In the genomic region with DNA sequence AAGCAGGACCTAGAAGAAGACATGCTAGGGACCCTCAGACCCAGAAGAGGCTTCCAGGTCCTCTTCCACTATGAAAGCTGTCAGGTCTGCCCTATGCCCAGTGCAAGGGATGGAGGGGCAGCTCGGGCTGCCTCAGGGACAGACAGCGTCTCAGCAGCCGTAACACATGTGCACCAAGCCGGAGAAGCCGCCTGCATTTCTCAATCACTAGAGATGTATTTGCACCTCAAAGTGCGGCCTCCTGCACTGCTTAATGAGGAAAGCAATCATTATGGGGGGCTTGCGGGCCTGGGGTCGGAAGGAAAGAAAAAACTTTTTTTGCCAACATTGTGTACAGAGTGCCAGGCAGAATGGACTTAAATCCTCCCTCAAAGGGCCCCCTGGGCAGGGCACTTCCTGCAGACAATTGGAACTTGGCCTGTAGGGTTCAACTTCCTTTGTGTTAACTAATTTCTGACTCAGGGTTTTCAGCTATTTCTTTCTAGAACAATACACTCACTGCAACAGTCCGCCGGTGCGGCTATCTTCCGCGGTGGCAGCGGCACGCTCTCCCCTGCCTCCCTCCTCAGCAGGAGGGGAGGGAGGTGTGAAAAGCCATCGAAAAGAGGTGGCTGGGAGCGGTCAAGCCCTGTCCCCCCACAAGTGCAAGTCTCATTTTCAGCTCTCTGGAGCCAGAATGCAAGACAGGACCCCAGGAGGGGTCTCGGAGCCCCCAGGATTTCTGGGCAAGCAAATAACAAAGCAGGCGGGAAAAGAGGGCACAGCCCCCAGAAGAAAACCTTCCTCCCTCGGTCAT, we compare ENCODE assay signal across 10 cellular contexts.
DNase-seq lines count a peak whose midpoint lies in the region; ATAC-seq and TF ChIP-seq lines count a peak whose summit lies in the region.
"Had no signal": no experiment of that assay in that cellular context is flagged by ENCODE, and none has a peak within 500 bp of the region (broad histone marks: within the 10 kb centered on the region; RNA-seq: fewer than 3 reads in every experiment).

No MANE protein-coding gene starts in this region.

- WGBS in spleen, 5 donors: 14 to 27% (median 20%) methylated on average over 18 to 20 of the region's 20 CpGs

- H3K9me3 ChIP-seq in spleen: no peaks in the 10 kb centered on the region

- H3K36me3 Mint-ChIP-seq in brain: no peaks in the 10 kb centered on the region
- no peaks in the 10 kb centered on the region for H3K36me3 Mint-ChIP-seq in activated T-cell treated with anti-CD3 and anti-CD28 coated beads, Interleukin-2, amount 50 U/mL, for 72 hours (ENCODE audit: insufficient read depth in 2 of 2)
- H3K36me3 Mint-ChIP-seq: memory B cell had no signal

- peaks cover 0 to 22% (median 16%) of the 10 kb centered on the region in 6 donors for H3K4me1 ChIP-seq in spleen

- peak overlapping the region; percentile 27 to 82 (median 62) for H3K27ac ChIP-seq in spleen
- H3K27ac ChIP-seq: VCaP had no signal

- intact Hi-C loops in spleen (cut with DNase I; ENCODE audit: low total_unique reads): no loop called here

- no peak for TF ChIP-seq POLR2A in spleen (IDR thresholded peaks at IDR 0.05)

- no peaks in the 10 kb centered on the region for H3K9me3 Mint-ChIP-seq in brain
- H3K9me3 Mint-ChIP-seq in activated T-cell treated with anti-CD3 and anti-CD28 coated beads, Interleukin-2, amount 50 U/mL, for 72 hours: no peaks in the 10 kb centered on the region
- H3K9me3 Mint-ChIP-seq: memory B cell had no signal

- peaks cover 76% of the 10 kb centered on the region for H3K4me1 Mint-ChIP-seq in brain
- peaks cover 17% of the 10 kb centered on the region for H3K4me1 Mint-ChIP-seq in activated T-cell treated with anti-CD3 and anti-CD28 coated beads, Interleukin-2, amount 50 U/mL, for 72 hours (ENCODE audit: low read depth)

- H3K4me3 ChIP-seq in HFF-Myc (replicated peaks; ENCODE audit: low read depth, low read length) (peak overlapping the region; percentile 11; the same call in 1 of the 2 replicates), spleen (peak overlapping the region in 7 of 8 donors; percentile 9 to 50 (median 22))

- peak overlapping the region; percentile 58 to 80 (median 76) for H3K4me3 Mint-ChIP-seq in brain
- H3K4me3 Mint-ChIP-seq in activated T-cell treated with anti-CD3 and anti-CD28 coated beads, Interleukin-2, amount 50 U/mL, for 72 hours: peak overlapping the region in 1 of 2 donors; percentile 18
- H3K4me3 Mint-ChIP-seq: memory B cell had no signal

- no peaks in the 10 kb centered on the region for H3K36me3 ChIP-seq in spleen

- peaks cover 38% of the 10 kb centered on the region for H3K27me3 Mint-ChIP-seq in brain
- peaks cover 31% of the 10 kb centered on the region for H3K27me3 Mint-ChIP-seq in activated T-cell treated with anti-CD3 and anti-CD28 coated beads, Interleukin-2, amount 50 U/mL, for 72 hours (ENCODE audit: low read depth)

- ATAC-seq in activated T-cell treated with anti-CD3 and anti-CD28 coated beads, Interleukin-2, amount 50 U/mL, for 72 hours (replicated peaks in 1 of 2): no peak

- peak overlapping the region; percentile 7 to 88 (median 72) for H3K27ac Mint-ChIP-seq in brain
- H3K27ac Mint-ChIP-seq in activated T-cell treated with anti-CD3 and anti-CD28 coated beads, Interleukin-2, amount 50 U/mL, for 72 hours: no peak overlapping the region
- H3K27ac Mint-ChIP-seq: memory B cell had no signal

- H3K27me3 ChIP-seq in spleen (replicated peaks in 1 of 7): peaks cover 0 to 49% (median 0%) of the 10 kb centered on the region in 7 donors

- DNase-seq in HFF-Myc (ENCODE audit: extremely low read depth, low read depth) (no peak), left kidney (ENCODE audit: low read depth, low spot score) (peak; percentile 56), spleen (no peak), activated gamma-delta T cell (lab: John Stamatoyannopoulos, UW) (no peak), SW 1271 (lab: John Stamatoyannopoulos, UW) (no peak), anterior cingulate cortex (lab: John Stamatoyannopoulos, UW) (no peak)
- DNase-seq in activated T-cell treated with anti-CD3 and anti-CD28 coated beads, Interleukin-2, amount 50 U/mL, for 72 hours: no peak

- TF ChIP-seq CTCF in HFF-Myc (IDR thresholded peaks at IDR 0.05; ENCODE audit: low read depth, low read length, missing control alignments) (no peak), brain (conservative IDR thresholded peaks at IDR 0.05) (no peak), spleen (IDR thresholded peaks at IDR 0.05 in 8 of 11, conservative IDR thresholded peaks at IDR 0.05 in 3 of 11) (no peak)
